In the genomic region with DNA sequence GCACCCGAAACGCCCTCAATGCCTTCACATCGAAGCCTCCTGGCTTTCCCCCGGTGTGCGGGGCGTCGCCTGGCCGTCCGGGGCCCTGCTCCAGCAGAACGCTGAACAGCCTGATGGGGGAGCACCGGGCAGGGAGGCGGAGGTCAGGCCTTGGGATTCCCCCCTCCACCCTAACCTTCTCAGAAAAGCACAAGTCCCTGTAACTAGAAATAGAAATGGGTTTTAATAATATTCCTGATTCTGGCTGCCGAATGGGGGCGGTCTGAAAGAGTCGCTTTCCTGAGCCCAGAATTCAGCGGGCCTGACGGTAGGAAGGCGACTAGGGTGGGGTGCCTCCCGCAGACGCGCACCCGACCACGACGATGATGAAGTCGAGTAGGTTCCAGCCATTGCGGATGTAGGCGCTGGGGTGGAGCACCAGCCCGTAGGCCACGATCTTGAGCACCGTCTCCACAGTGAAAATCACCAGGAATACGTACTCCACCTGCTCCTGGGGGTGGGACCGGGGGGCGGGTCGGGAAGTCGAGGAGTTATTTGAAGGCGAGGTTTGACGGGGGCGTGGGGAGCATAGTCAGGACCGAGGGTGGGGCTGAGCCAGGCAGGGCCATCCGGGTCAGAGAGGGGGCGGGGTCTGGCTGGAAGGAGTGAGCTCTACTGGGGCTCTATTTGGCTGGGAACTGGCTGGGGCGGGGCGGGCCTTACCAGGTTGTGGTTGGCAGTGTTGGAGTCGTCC, we compare ENCODE assay signal across 8 cellular contexts. TPM values are rescaled to one million over a fixed set of nuclear protein-coding genes. Genes with fewer than 3 reads are reported as not detected.
DNase-seq lines count a peak whose midpoint lies in the region; ATAC-seq and TF ChIP-seq lines count a peak whose summit lies in the region.

No MANE protein-coding gene starts in this region.

- no peaks in the 10 kb centered on the region for H3K9me3 Mint-ChIP-seq in activated naive CD8-positive, alpha-beta T cell (ENCODE audit: low read depth)

- peak overlapping the region; percentile 74 for H3K4me3 Mint-ChIP-seq in activated naive CD8-positive, alpha-beta T cell

- no peaks in the 10 kb centered on the region for H3K27me3 Mint-ChIP-seq in activated naive CD8-positive, alpha-beta T cell

- H3K4me3 ChIP-seq in iPS-18a (ENCODE audit: low read length) (peak overlapping the region; percentile 61), MG63 (no peak overlapping the region)

- DNase-seq in RPMI8226 (peak; percentile 57), MG63 (no peak)
- DNase-seq in stimulated activated CD4-positive, alpha-beta T cell treated with anti-CD3 and anti-CD28 coated beads, Interleukin-15, amount 100 ng/mL, for 24 hours, result peak; percentile 81

- peaks cover 10% of the 10 kb centered on the region for H3K4me1 Mint-ChIP-seq in activated naive CD8-positive, alpha-beta T cell (ENCODE audit: low read depth)

- H3K9ac ChIP-seq in iPS-18a (ENCODE audit: low read length), result no peak overlapping the region

- H3K27ac ChIP-seq in iPS-18a (ENCODE audit: low read length), result no peak overlapping the region

- peak; percentile 59 for ATAC-seq in HG02870 (IDR thresholded peaks at IDR 0.05; ENCODE audit: unreplicated experiment)
- ATAC-seq in SK-N-SH treated with all-trans-retinoic acid at 6 μM for 48 hours, result no peak

- no peaks in the 10 kb centered on the region for H3K36me3 Mint-ChIP-seq in activated naive CD8-positive, alpha-beta T cell

- peaks cover 6% of the 10 kb centered on the region for H3K9me3 ChIP-seq in iPS-18a (ENCODE audit: control insufficient read depth, low read depth, low read length)
- no peaks in the 10 kb centered on the region for H3K9me3 ChIP-seq in MG63

- H3K36me3 ChIP-seq in iPS-18a (ENCODE audit: control insufficient read depth, low read depth, low read length), result no peaks in the 10 kb centered on the region
- H3K36me3 ChIP-seq in MG63, result no peaks in the 10 kb centered on the region

- H3K4me1 ChIP-seq in iPS-18a (ENCODE audit: control insufficient read depth, low read depth, low read length), result peaks cover 3% of the 10 kb centered on the region

- no peaks in the 10 kb centered on the region for H3K27me3 ChIP-seq in iPS-18a (ENCODE audit: control insufficient read depth, insufficient read depth, low read length)
- H3K27me3 ChIP-seq in MG63, result no peaks in the 10 kb centered on the region

- H3K27ac Mint-ChIP-seq in activated naive CD8-positive, alpha-beta T cell, result peak overlapping the region; percentile 76

- TF ChIP-seq CTCF in GM12873 (IDR thresholded peaks at IDR 0.05; ENCODE audit: insufficient read depth, low read depth, low read length, missing control alignments), result peak; percentile 34

TF ChIP-seq in SK-N-SH treated with all-trans-retinoic acid at 6 μM for 48 hours, 23 proteins besides CTCF, POLR2A, EP300 and RAD21:
- no peak for TF ChIP-seq ZNF8 (CRISPR knock-in tag; IDR thresholded peaks at IDR 0.05)
- TF ChIP-seq, protein P1, sequence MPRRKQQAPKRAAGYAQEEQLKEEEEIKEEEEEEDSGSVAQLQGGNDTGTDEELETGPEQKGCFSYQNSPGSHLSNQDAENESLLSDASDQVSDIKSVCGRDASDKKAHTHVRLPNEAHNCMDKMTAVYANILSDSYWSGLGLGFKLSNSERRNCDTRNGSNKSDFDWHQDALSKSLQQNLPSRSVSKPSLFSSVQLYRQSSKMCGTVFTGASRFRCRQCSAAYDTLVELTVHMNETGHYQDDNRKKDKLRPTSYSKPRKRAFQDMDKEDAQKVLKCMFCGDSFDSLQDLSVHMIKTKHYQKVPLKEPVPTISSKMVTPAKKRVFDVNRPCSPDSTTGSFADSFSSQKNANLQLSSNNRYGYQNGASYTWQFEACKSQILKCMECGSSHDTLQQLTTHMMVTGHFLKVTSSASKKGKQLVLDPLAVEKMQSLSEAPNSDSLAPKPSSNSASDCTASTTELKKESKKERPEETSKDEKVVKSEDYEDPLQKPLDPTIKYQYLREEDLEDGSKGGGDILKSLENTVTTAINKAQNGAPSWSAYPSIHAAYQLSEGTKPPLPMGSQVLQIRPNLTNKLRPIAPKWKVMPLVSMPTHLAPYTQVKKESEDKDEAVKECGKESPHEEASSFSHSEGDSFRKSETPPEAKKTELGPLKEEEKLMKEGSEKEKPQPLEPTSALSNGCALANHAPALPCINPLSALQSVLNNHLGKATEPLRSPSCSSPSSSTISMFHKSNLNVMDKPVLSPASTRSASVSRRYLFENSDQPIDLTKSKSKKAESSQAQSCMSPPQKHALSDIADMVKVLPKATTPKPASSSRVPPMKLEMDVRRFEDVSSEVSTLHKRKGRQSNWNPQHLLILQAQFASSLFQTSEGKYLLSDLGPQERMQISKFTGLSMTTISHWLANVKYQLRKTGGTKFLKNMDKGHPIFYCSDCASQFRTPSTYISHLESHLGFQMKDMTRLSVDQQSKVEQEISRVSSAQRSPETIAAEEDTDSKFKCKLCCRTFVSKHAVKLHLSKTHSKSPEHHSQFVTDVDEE (CRISPR knock-in tag; IDR thresholded peaks at IDR 0.05), result no peak
- TF ChIP-seq SNAI2 (CRISPR knock-in tag; IDR thresholded peaks at IDR 0.05), result no peak
- TF ChIP-seq ZFP30 (CRISPR knock-in tag; IDR thresholded peaks at IDR 0.05), result no peak
- no peak for TF ChIP-seq ARNTL (CRISPR knock-in tag; IDR thresholded peaks at IDR 0.05; ENCODE audit: borderline replicate concordance, low read depth)
- TF ChIP-seq, protein P2, sequence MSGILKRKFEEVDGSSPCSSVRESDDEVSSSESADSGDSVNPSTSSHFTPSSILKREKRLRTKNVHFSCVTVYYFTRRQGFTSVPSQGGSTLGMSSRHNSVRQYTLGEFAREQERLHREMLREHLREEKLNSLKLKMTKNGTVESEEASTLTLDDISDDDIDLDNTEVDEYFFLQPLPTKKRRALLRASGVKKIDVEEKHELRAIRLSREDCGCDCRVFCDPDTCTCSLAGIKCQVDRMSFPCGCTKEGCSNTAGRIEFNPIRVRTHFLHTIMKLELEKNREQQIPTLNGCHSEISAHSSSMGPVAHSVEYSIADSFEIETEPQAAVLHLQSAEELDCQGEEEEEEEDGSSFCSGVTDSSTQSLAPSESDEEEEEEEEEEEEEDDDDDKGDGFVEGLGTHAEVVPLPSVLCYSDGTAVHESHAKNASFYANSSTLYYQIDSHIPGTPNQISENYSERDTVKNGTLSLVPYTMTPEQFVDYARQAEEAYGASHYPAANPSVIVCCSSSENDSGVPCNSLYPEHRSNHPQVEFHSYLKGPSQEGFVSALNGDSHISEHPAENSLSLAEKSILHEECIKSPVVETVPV (CRISPR knock-in tag; IDR thresholded peaks at IDR 0.05), result no peak
- TF ChIP-seq CSDC2 (CRISPR knock-in tag; IDR thresholded peaks at IDR 0.05), result no peak
- no peak for TF ChIP-seq RARB (CRISPR knock-in tag; IDR thresholded peaks at IDR 0.05)
- TF ChIP-seq ZNF565 (CRISPR knock-in tag; conservative IDR thresholded peaks at IDR 0.05; ENCODE audit: low read depth), result no peak
- no peak for TF ChIP-seq ESRRG (CRISPR knock-in tag; IDR thresholded peaks at IDR 0.05)
- TF ChIP-seq ISL1 (CRISPR knock-in tag; IDR thresholded peaks at IDR 0.05), result no peak
- TF ChIP-seq TCF4 (CRISPR knock-in tag; IDR thresholded peaks at IDR 0.05; ENCODE audit: borderline replicate concordance), result no peak
- no peak for TF ChIP-seq TOX (CRISPR knock-in tag; IDR thresholded peaks at IDR 0.05; ENCODE audit: borderline replicate concordance)
- TF ChIP-seq BACH2 (CRISPR knock-in tag; IDR thresholded peaks at IDR 0.05; ENCODE audit: borderline replicate concordance), result no peak

RNA-seq across cellular contexts. Expression of a gene that starts 2.5 kb away (rescaled TPM):
- not detected in 2 replicates for total RNA-seq in MG63 (2014; rRNA removed; shearing (Covaris generic); ENCODE audit: low replicate concordance)

RNA-seq across cellular contexts. Expression of a gene that starts 4.6 kb away (rescaled TPM):
- total RNA-seq in MG63 (2014; rRNA removed; shearing (Covaris generic); ENCODE audit: low replicate concordance), result 21.2 and 35.2 TPM in 2 replicates

RNA-seq across cellular contexts. Expression of a gene that starts 30.7 kb away (rescaled TPM):
- 0.17 and 0.63 TPM in 2 replicates for total RNA-seq in MG63 (2014; rRNA removed; shearing (Covaris generic); ENCODE audit: low replicate concordance)

RNA-seq across cellular contexts. Expression of a gene that starts 33.8 kb away (rescaled TPM):
- not detected in 2 replicates for total RNA-seq in MG63 (2014; rRNA removed; shearing (Covaris generic); ENCODE audit: low replicate concordance)

RNA-seq across cellular contexts. Expression of a gene that starts 38.9 kb away (rescaled TPM):
- 3.2 and 7.6 TPM in 2 replicates for total RNA-seq in MG63 (2014; rRNA removed; shearing (Covaris generic); ENCODE audit: low replicate concordance)
